Comparison of ENCODE assay signal across 8 cellular contexts in genomic region chr14:61569783-61570182, GRCh38.
DNase-seq lines count a peak whose midpoint lies in the region; ATAC-seq and TF ChIP-seq lines count a peak whose summit lies in the region.

No MANE protein-coding gene starts in this region.

- H3K36me3 Mint-ChIP-seq in T-helper 1 cell treated with Interleukin-12 subunit alpha and Interleukin-12 subunit beta and Interleukin-4 antibody, amounts not matched to agents 30 μg/mL and 1 μg/mL, for 36 hours (ENCODE audit: low read depth): peaks cover 6% of the 10 kb centered on the region

- no peak for TF ChIP-seq CTCF in HL-60 (IDR thresholded peaks at IDR 0.05; ENCODE audit: insufficient read depth, low read length)
- no peak for TF ChIP-seq CTCF in psoas muscle (IDR thresholded peaks at IDR 0.05)

- no peaks in the 10 kb centered on the region for H3K27me3 ChIP-seq in HL-60 (ENCODE audit: insufficient read depth, poor library complexity, severe bottlenecking)
- H3K27me3 ChIP-seq in psoas muscle (ENCODE audit: insufficient read depth in 3 of 3, low read length in 2 of 3): no peaks in the 10 kb centered on the region

- no peaks in the 10 kb centered on the region for H3K36me3 ChIP-seq in psoas muscle (ENCODE audit: insufficient read depth in 1 of 2, low read depth in 1 of 2)

- peak overlapping the region; percentile 80 for H3K27ac Mint-ChIP-seq in T-helper 1 cell treated with Interleukin-12 subunit alpha and Interleukin-12 subunit beta and Interleukin-4 antibody, amounts not matched to agents 30 μg/mL and 1 μg/mL, for 36 hours

- H3K4me1 ChIP-seq in psoas muscle: peaks cover 16% of the 10 kb centered on the region

- 64 to 72% (median 69%) methylated on average over 6 of the region's 6 CpGs for WGBS in psoas muscle, 3 donors

- peak overlapping the region; percentile 66 for H3K4me3 Mint-ChIP-seq in T-helper 1 cell treated with Interleukin-12 subunit alpha and Interleukin-12 subunit beta and Interleukin-4 antibody, amounts not matched to agents 30 μg/mL and 1 μg/mL, for 36 hours

- H3K4me1 Mint-ChIP-seq in T-helper 1 cell treated with Interleukin-12 subunit alpha and Interleukin-12 subunit beta and Interleukin-4 antibody, amounts not matched to agents 30 μg/mL and 1 μg/mL, for 36 hours (ENCODE audit: low read depth): peaks cover 60% of the 10 kb centered on the region

- no peaks in the 10 kb centered on the region for H3K9me3 ChIP-seq in psoas muscle

- H3K4me3 ChIP-seq in HL-60 (replicated peaks; ENCODE audit: insufficient read depth, low read length) (no peak overlapping the region), psoas muscle (no peak overlapping the region)

- ATAC-seq in psoas muscle (peak; percentile 42 to 85 (median 72)), left colon (no peak), HG03135 (IDR thresholded peaks at IDR 0.05; ENCODE audit: unreplicated experiment) (no peak), HG03097 (IDR thresholded peaks at IDR 0.05; ENCODE audit: low FRiP score, unreplicated experiment) (no peak)

- peak overlapping the region; percentile 94 for H3K27ac ChIP-seq in HL-60 (replicated peaks)
- H3K27ac ChIP-seq in psoas muscle: peak overlapping the region; percentile 31

- DNase-seq in HL-60 (ENCODE audit: low read depth in 1 of 2, low spot score in 1 of 2) (peak; percentile 96 to 98), psoas muscle (peak; percentile 56 to 65), NCI-H1092 (lab: John Stamatoyannopoulos, UW) (no peak), left colon (no peak)
- DNase-seq in effector CD8-positive, alpha-beta T cell (lab: John Stamatoyannopoulos, UW): peak; percentile 19

- peaks cover 5% of the 10 kb centered on the region for H3K9me3 Mint-ChIP-seq in T-helper 1 cell treated with Interleukin-12 subunit alpha and Interleukin-12 subunit beta and Interleukin-4 antibody, amounts not matched to agents 30 μg/mL and 1 μg/mL, for 36 hours

- intact Hi-C loops in psoas muscle (cut with DNase I): no loop called here
- intact Hi-C loops in left colon (cut with DNase I, micrococcal nuclease): no loop called here

- no peaks in the 10 kb centered on the region for H3K27me3 Mint-ChIP-seq in T-helper 1 cell treated with Interleukin-12 subunit alpha and Interleukin-12 subunit beta and Interleukin-4 antibody, amounts not matched to agents 30 μg/mL and 1 μg/mL, for 36 hours (ENCODE audit: low read depth)

Comparison
In these comparisons a context has a peak if more than half of its experiments do, and no peak if none do; other contexts are left out.
1. DNase-seq: peak in HL-60 (2 of 2), effector CD8-positive, alpha-beta T cell (single experiment) and psoas muscle (2 of 2); none in NCI-H1092 (single experiment) and left colon (0 of 2).
2. ATAC-seq: peak in psoas muscle (4 of 4); none in left colon (single experiment), HG03135 (single experiment) and HG03097 (single experiment).